12 cellular contexts compared by ENCODE assay signal in genomic region chr4:55543858-55544257, GRCh38. TPM values are rescaled to one million over a fixed set of nuclear protein-coding genes. Genes with fewer than 3 reads are reported as not detected.
DNase-seq lines count a peak whose midpoint lies in the region; ATAC-seq and TF ChIP-seq lines count a peak whose summit lies in the region.
"Had no signal": no experiment of that assay in that cellular context is flagged by ENCODE, and none has a peak within 500 bp of the region (broad histone marks: within the 10 kb centered on the region; RNA-seq: fewer than 3 reads in every experiment).

No MANE protein-coding gene starts in this region.

- H3K4me1 Mint-ChIP-seq in CD4-positive, alpha-beta T cell (ENCODE audit: low read depth), result peaks cover 55% of the 10 kb centered on the region
- H3K4me1 Mint-ChIP-seq in H9 (peaks cover 40 to 46% of the 10 kb centered on the region in 2 experiments), immature natural killer cell (peaks cover 27 to 39% of the 10 kb centered on the region in 2 donors)

- peaks cover 9% of the 10 kb centered on the region for H3K36me3 Mint-ChIP-seq in CD4-positive, alpha-beta T cell (ENCODE audit: low read depth)
- H3K36me3 Mint-ChIP-seq in H9 (ENCODE audit: insufficient read depth in 1 of 3, low read depth in 3 of 3), result peaks cover 0 to 4% (median 0%) of the 10 kb centered on the region in 3 experiments; a peak in 4 of 7 replicates
- no peaks in the 10 kb centered on the region for H3K36me3 Mint-ChIP-seq in immature natural killer cell

- ATAC-seq in CD4-positive, alpha-beta T cell (ENCODE audit: poor library complexity), result no peak
- ATAC-seq in GM18511 (IDR thresholded peaks at IDR 0.05; ENCODE audit: unreplicated experiment), result no peak

- no peak for DNase-seq in CD4-positive, alpha-beta T cell
- DNase-seq in H9 (no peak), immature natural killer cell (no peak), SKM-1 (lab: John Stamatoyannopoulos, UW; ENCODE audit: unreplicated experiment) (no peak), esophagus muscularis mucosa (ENCODE audit: extremely low spot score) (no peak)
- DNase-seq in stimulated activated CD4-positive, alpha-beta T cell treated with anti-CD3 and anti-CD28 coated beads, Interleukin-1b, Interleukin-23, amount 100 ng/mL, for 48 hours, result no peak
- DNase-seq: MV-4-11; retina; stimulated activated CD8-positive, alpha-beta memory T cell treated with anti-CD3 and anti-CD28 coated beads, Interleukin-4, amount 100 ng/mL, for 48 hours had no signal

- H4K5ac ChIP-seq in H9 (ENCODE audit: insufficient read length, low read depth, low read length), result no peak overlapping the region

- no peak overlapping the region for H3K4me2 ChIP-seq in H9 (ENCODE audit: insufficient read depth, insufficient read length, low read length)

- peaks cover 2% of the 10 kb centered on the region for H3K79me1 ChIP-seq in H9 (ENCODE audit: insufficient read depth, low read depth, low read length, poor library complexity, severe bottlenecking)

- TF ChIP-seq CTCF in CD4-positive, alpha-beta T cell (IDR thresholded peaks at IDR 0.05), result no peak
- TF ChIP-seq CTCF in H9 (conservative IDR thresholded peaks at IDR 0.05), result peak; percentile 42; the same call in 2 of the 3 replicates
- no peak for TF ChIP-seq CTCF in VCaP (conservative IDR thresholded peaks at IDR 0.05)
- no peak for TF ChIP-seq CTCF in esophagus muscularis mucosa (IDR thresholded peaks at IDR 0.05)

- no peak overlapping the region for H3K9ac ChIP-seq in H9 (ENCODE audit: extremely low read depth, insufficient read length, low read length)

- no peak overlapping the region for H2BK20ac ChIP-seq in H9 (ENCODE audit: low read depth, low read length, poor library complexity, severe bottlenecking)

- H3K4me3 Mint-ChIP-seq in CD4-positive, alpha-beta T cell, result no peak overlapping the region
- H3K4me3 Mint-ChIP-seq in H9 (peak overlapping the region in 1 of 2 experiments; percentile 94; a peak in 4 of 5 replicates), immature natural killer cell (no peak overlapping the region)
- H3K4me3 Mint-ChIP-seq: dendritic cell treated with granulocyte-macrophage colony-stimulating factor and Interleukin-4, amounts not matched to agents 40 ng/mL and 50 ng/mL, for 4 days had no signal

- peaks cover 6% of the 10 kb centered on the region for H3K23me2 ChIP-seq in H9 (ENCODE audit: insufficient read length, low read depth, low read length, poor library complexity, severe bottlenecking)

- H3K27me3 ChIP-seq in CD4-positive, alpha-beta T cell (ENCODE audit: control insufficient read depth, insufficient read depth, low read length), result no peaks in the 10 kb centered on the region
- H3K27me3 ChIP-seq in H9 (ENCODE audit: insufficient read depth, low read length) (no peaks in the 10 kb centered on the region), esophagus muscularis mucosa (no peaks in the 10 kb centered on the region)

- POLR2A ChIA-PET in CD4-positive, alpha-beta T cell (lab: Charles Lee), result interaction anchor here (3.7 kb wide), 1 partner anchor 149 kb away, joined by 37 read pairs; the partner anchor contains the start of gene TMEM165

- H2AFZ ChIP-seq in H9 (ENCODE audit: low read length), result no peak overlapping the region

- H3K27me3 Mint-ChIP-seq in CD4-positive, alpha-beta T cell, result no peaks in the 10 kb centered on the region
- no peaks in the 10 kb centered on the region for H3K27me3 Mint-ChIP-seq in H9 (ENCODE audit: low read depth)
- H3K27me3 Mint-ChIP-seq in immature natural killer cell (ENCODE audit: low read depth in 3 of 3), result peaks cover 7 to 26% (median 9%) of the 10 kb centered on the region in 3 donors

- peak overlapping the region; percentile 85 for H3K27ac Mint-ChIP-seq in CD4-positive, alpha-beta T cell
- H3K27ac Mint-ChIP-seq in H9 (no peak overlapping the region), immature natural killer cell (peak overlapping the region in 4 of 6 donors; percentile 45 to 89 (median 72))
- H3K27ac Mint-ChIP-seq: dendritic cell treated with granulocyte-macrophage colony-stimulating factor and Interleukin-4, amounts not matched to agents 40 ng/mL and 50 ng/mL, for 4 days had no signal

- H3K9me3 Mint-ChIP-seq in CD4-positive, alpha-beta T cell, result no peaks in the 10 kb centered on the region
- H3K9me3 Mint-ChIP-seq in H9 (no peaks in the 10 kb centered on the region), immature natural killer cell (no peaks in the 10 kb centered on the region)
- H3K9me3 Mint-ChIP-seq: dendritic cell treated with granulocyte-macrophage colony-stimulating factor and Interleukin-4, amounts not matched to agents 40 ng/mL and 50 ng/mL, for 4 days had no signal

- intact Hi-C loops in CD4-positive, alpha-beta T cell (cut with DNase I, micrococcal nuclease), result loop anchor here in 1 of 2 experiments (10.0 kb wide), 1 partner anchor 49 kb away; no protein-coding TSS in a partner anchor
- intact Hi-C loops in esophagus muscularis mucosa (cut with DNase I), result no loop called here

- H2BK120ac ChIP-seq in H9 (ENCODE audit: low read depth, low read length, poor library complexity, severe bottlenecking), result no peak overlapping the region

- CTCF ChIA-PET in CD4-positive, alpha-beta T cell (lab: Charles Lee), result interaction anchor here (1.4 to 2.8 kb wide), 3 partner anchors 11 to 198 kb away, joined by 5 to 9 read pairs (median 5); partner anchors contain the start of gene SRD5A3

- H4K91ac ChIP-seq in H9 (ENCODE audit: insufficient read length, low read depth, low read length), result no peak overlapping the region

- no peak overlapping the region for H3K18ac ChIP-seq in H9 (ENCODE audit: insufficient read length, low read depth, low read length)

- H3K4me1 ChIP-seq in H9 (ENCODE audit: insufficient read depth, low read length), result peaks cover 8% of the 10 kb centered on the region; the same call in 1 of the 2 replicates
- peaks cover 8 to 34% (median 21%) of the 10 kb centered on the region in 4 donors for H3K4me1 ChIP-seq in esophagus muscularis mucosa

- no peak overlapping the region for H4K8ac ChIP-seq in H9 (replicated peaks; ENCODE audit: insufficient read length, low read depth, low read length)

- H3K27ac ChIP-seq in CD4-positive, alpha-beta T cell (ENCODE audit: low read depth, low read length), result no peak overlapping the region
- H3K27ac ChIP-seq in H9 (ENCODE audit: insufficient read length, low read depth, low read length), result no peak overlapping the region
- 0 out of 2 replicates have a peak overlapping the region, but pooled peaks have one; percentile 91 for H3K27ac ChIP-seq in VCaP
- no peak overlapping the region for H3K27ac ChIP-seq in esophagus muscularis mucosa (replicated peaks in 1 of 4)

- H2AK5ac ChIP-seq in H9 (ENCODE audit: insufficient read length, low read length), result no peak overlapping the region

- no peak overlapping the region for H3K23ac ChIP-seq in H9 (ENCODE audit: insufficient read length, low read depth, low read length)

- no peak overlapping the region for H3T11ph ChIP-seq in H9 (ENCODE audit: low read length)

- no peaks in the 10 kb centered on the region for H3K9me3 ChIP-seq in CD4-positive, alpha-beta T cell (ENCODE audit: control insufficient read depth, low read length)
- H3K9me3 ChIP-seq in H9 (ENCODE audit: control insufficient read depth, low read depth, low read length), result no peaks in the 10 kb centered on the region
- H3K9me3 ChIP-seq in esophagus muscularis mucosa, result no peaks in the 10 kb centered on the region

- peaks cover 2% of the 10 kb centered on the region for H4K20me1 ChIP-seq in H9 (ENCODE audit: control insufficient read depth, insufficient read depth, insufficient read length)

- TF ChIP-seq EP300 in esophagus muscularis mucosa (IDR thresholded peaks at IDR 0.05), result no peak

- TF ChIP-seq POLR2A in esophagus muscularis mucosa (IDR thresholded peaks at IDR 0.05; ENCODE audit: low read depth), result no peak

- H2BK5ac ChIP-seq in H9 (ENCODE audit: insufficient read length, low read length), result no peak overlapping the region

- peaks cover 0 to 5% (median 2%) of the 10 kb centered on the region in 4 donors for H3K36me3 ChIP-seq in esophagus muscularis mucosa

- no peak overlapping the region for H3K4me3 ChIP-seq in esophagus muscularis mucosa

- H3K79me2 ChIP-seq in H9 (ENCODE audit: insufficient read depth, low read length), result peaks cover 13% of the 10 kb centered on the region; the same call in 1 of the 2 replicates

- no peak overlapping the region for H3K4ac ChIP-seq in H9 (ENCODE audit: low read depth, low read length)

- H3K56ac ChIP-seq in H9 (ENCODE audit: insufficient read length, low read depth, low read length), result no peak overlapping the region

- H3K14ac ChIP-seq in H9 (ENCODE audit: insufficient read depth, low read length), result no peak overlapping the region

- H2BK12ac ChIP-seq in H9 (ENCODE audit: insufficient read length, low read depth, low read length), result no peak overlapping the region

- H2BK15ac ChIP-seq in H9 (ENCODE audit: low read depth, low read length), result no peak overlapping the region

RNA-seq across cellular contexts. Expression of gene CLOCK, which starts 2.9 kb away (rescaled TPM):
- total RNA-seq in CD4-positive, alpha-beta T cell, result 1 to 10 TPM; 4.9 to 5.6 TPM
- total RNA-seq in H9 (2021), result 14.3 and 16.2 TPM in 2 replicates
- 1 to 10 TPM; 1.1 to 7.0 (median 4.7) TPM for polyA plus RNA-seq in immature natural killer cell
- 10 to 100 TPM; 24.5 to 42.6 (median 34.8) TPM for total RNA-seq in esophagus muscularis mucosa

RNA-seq across cellular contexts. Expression of gene PDCL2, which starts 48.2 kb away (rescaled TPM):
- not detected for total RNA-seq in CD4-positive, alpha-beta T cell
- total RNA-seq in H9 (2021), result not detected in 2 replicates
- not detected for polyA plus RNA-seq in immature natural killer cell
- total RNA-seq in esophagus muscularis mucosa, result not detected

Comparison
In these comparisons a context has a peak if more than half of its experiments do, and no peak if none do; other contexts are left out.
1. H3K27ac Mint-ChIP-seq: peak in CD4-positive, alpha-beta T cell (single experiment) and immature natural killer cell (4 of 6); none in H9 (0 of 3).